8 cellular contexts compared by ENCODE assay signal in genomic region chr6:52390361-52390727, GRCh38. TPM values are rescaled to one million over a fixed set of nuclear protein-coding genes. Genes with fewer than 3 reads are reported as not detected.
DNase-seq lines count a peak whose midpoint lies in the region; ATAC-seq and TF ChIP-seq lines count a peak whose summit lies in the region.

No MANE protein-coding gene starts in this region.

- DNase-seq in EL (peak; percentile 76), HK-2 (ENCODE audit: unreplicated experiment) (peak; percentile 37), coronary artery (ENCODE audit: low spot score) (no peak), sigmoid colon (no peak), cerebellar nuclear complex (lab: John Stamatoyannopoulos, UW) (no peak), glutamatergic neuron (no peak)
- DNase-seq in T-helper 2 cell treated with Interferon-gamma antibody and Interleukin-4, amounts not matched to agents 5 μg/mL and 100 μg/mL, for 36 hours (ENCODE audit: low spot score) = peak; percentile 78

- H3K36me3 ChIP-seq in sigmoid colon = no peaks in the 10 kb centered on the region

- peak overlapping the region; percentile 77 for H3K4me3 Mint-ChIP-seq in T-helper 2 cell treated with Interferon-gamma antibody and Interleukin-4, amounts not matched to agents 5 μg/mL and 100 μg/mL, for 36 hours
- no peak overlapping the region for H3K4me3 Mint-ChIP-seq in glutamatergic neuron (ENCODE audit: unreplicated experiment)

- no peaks in the 10 kb centered on the region for H3K9me3 ChIP-seq in sigmoid colon

- TF ChIP-seq POLR2A in sigmoid colon (IDR thresholded peaks at IDR 0.05) = no peak

- peak overlapping the region; percentile 3 for H3K4me3 ChIP-seq in coronary artery
- H3K4me3 ChIP-seq in sigmoid colon = no peak overlapping the region

- H3K27ac Mint-ChIP-seq in T-helper 2 cell treated with Interferon-gamma antibody and Interleukin-4, amounts not matched to agents 5 μg/mL and 100 μg/mL, for 36 hours = peak overlapping the region; percentile 93
- H3K27ac Mint-ChIP-seq in glutamatergic neuron (ENCODE audit: unreplicated experiment) = no peak overlapping the region

- H3K4me1 ChIP-seq in sigmoid colon = peaks cover 0 to 29% (median 23%) of the 10 kb centered on the region in 4 donors

- WGBS in sigmoid colon, 2 donors = 4 to 21% methylated on average over 4 of the region's 4 CpGs

- peaks cover 17% of the 10 kb centered on the region for H3K36me3 Mint-ChIP-seq in T-helper 2 cell treated with Interferon-gamma antibody and Interleukin-4, amounts not matched to agents 5 μg/mL and 100 μg/mL, for 36 hours (ENCODE audit: low read depth)
- no peaks in the 10 kb centered on the region for H3K36me3 Mint-ChIP-seq in glutamatergic neuron (ENCODE audit: unreplicated experiment)

- no peak for TF ChIP-seq EP300 in sigmoid colon (IDR thresholded peaks at IDR 0.05)

- no peaks in the 10 kb centered on the region for H3K27me3 Mint-ChIP-seq in T-helper 2 cell treated with Interferon-gamma antibody and Interleukin-4, amounts not matched to agents 5 μg/mL and 100 μg/mL, for 36 hours (ENCODE audit: low read depth)
- no peaks in the 10 kb centered on the region for H3K27me3 Mint-ChIP-seq in glutamatergic neuron (ENCODE audit: unreplicated experiment)

- H3K9me3 Mint-ChIP-seq in T-helper 2 cell treated with Interferon-gamma antibody and Interleukin-4, amounts not matched to agents 5 μg/mL and 100 μg/mL, for 36 hours = peaks cover 5% of the 10 kb centered on the region
- H3K9me3 Mint-ChIP-seq in glutamatergic neuron (ENCODE audit: unreplicated experiment) = no peaks in the 10 kb centered on the region

- intact Hi-C loops in sigmoid colon (cut with DNase I) = no loop called here

- peaks cover 65% of the 10 kb centered on the region for H3K4me1 Mint-ChIP-seq in T-helper 2 cell treated with Interferon-gamma antibody and Interleukin-4, amounts not matched to agents 5 μg/mL and 100 μg/mL, for 36 hours (ENCODE audit: low read depth)
- H3K4me1 Mint-ChIP-seq in glutamatergic neuron (ENCODE audit: low read depth, unreplicated experiment) = no peaks in the 10 kb centered on the region

- no peaks in the 10 kb centered on the region for H3K27me3 ChIP-seq in sigmoid colon

- TF ChIP-seq CTCF in coronary artery (IDR thresholded peaks at IDR 0.05) = no peak
- no peak for TF ChIP-seq CTCF in sigmoid colon (IDR thresholded peaks at IDR 0.05)
- TF ChIP-seq CTCF in glutamatergic neuron (IDR thresholded peaks at IDR 0.05; ENCODE audit: partially characterized antibody, unreplicated experiment) = no peak

- ATAC-seq in GM21381 (IDR thresholded peaks at IDR 0.05; ENCODE audit: unreplicated experiment) = peak; percentile 50

- H3K27ac ChIP-seq in coronary artery (no peak overlapping the region), sigmoid colon (peak overlapping the region; percentile 38 to 69 (median 60))

RNA-seq across cellular contexts. Expression of gene PAQR8, which starts 28.4 kb away (rescaled TPM):
- total RNA-seq in sigmoid colon = 10 to 100 TPM; 12.2 to 17.4 (median 13.8) TPM
- 10 to 100 TPM; 15.6 to 49.2 (median 16.4) TPM for polyA plus RNA-seq in sigmoid colon
- total RNA-seq in glutamatergic neuron (ENCODE audit: unreplicated experiment) = 2.7 TPM

RNA-seq across cellular contexts. Expression of gene EFHC1, which starts 29.8 kb away (rescaled TPM):
- total RNA-seq in sigmoid colon (10 to 100 TPM; 15.9 to 38.5 (median 19.1) TPM), glutamatergic neuron (ENCODE audit: unreplicated experiment) (25.6 TPM)
- 1 to 10 TPM; 1.8 to 6.9 (median 2.4) TPM for polyA plus RNA-seq in sigmoid colon

Comparison
In these comparisons a context has a peak if more than half of its experiments do, and no peak if none do; other contexts are left out.
1. DNase-seq: peak in EL (single experiment), HK-2 (single experiment) and T-helper 2 cell treated with Interferon-gamma antibody and Interleukin-4, amounts not matched to agents 5 μg/mL and 100 μg/mL, for 36 hours (single experiment); none in coronary artery (single experiment), sigmoid colon (single experiment), cerebellar nuclear complex (0 of 2) and glutamatergic neuron (single experiment).
2. H3K27ac ChIP-seq: peak in sigmoid colon (4 of 4); none in coronary artery (0 of 2).